Comparison of ENCODE assay signal across 15 cellular contexts in the genomic region with DNA sequence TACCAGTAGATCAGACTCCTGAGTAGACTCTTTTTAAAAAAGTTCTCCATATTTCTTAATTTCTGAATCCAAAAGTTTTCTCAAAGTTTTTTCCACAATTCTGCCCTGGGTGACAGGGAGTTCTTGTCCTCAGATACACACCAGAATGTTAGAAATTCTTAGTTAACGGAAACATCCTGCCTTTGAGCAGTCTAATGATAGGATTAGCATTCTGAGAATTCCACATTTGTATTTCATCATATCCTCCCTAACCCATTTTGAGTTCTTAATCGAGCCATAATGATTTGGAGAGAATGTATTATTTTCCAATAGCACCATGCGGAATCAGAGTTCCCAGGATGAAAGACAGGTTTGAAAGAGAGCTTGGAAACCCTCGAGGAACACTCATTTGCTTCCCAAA.
A peak's percentile ranks its signal among the peaks of the same experiment; 100 is the strongest.
DNase-seq lines count a peak whose midpoint lies in the region; ATAC-seq lines count a peak whose summit lies in the region.
"Had no signal": no experiment of that assay in that cellular context is flagged by ENCODE, and none has a peak within 500 bp of the region (broad histone marks: within the 10 kb centered on the region; RNA-seq: fewer than 3 reads in every experiment).

No MANE protein-coding gene starts in this region.

- H3K9ac ChIP-seq in SK-N-MC (ENCODE audit: insufficient read length), result no peak overlapping the region

- peak overlapping the region; percentile 68 for H3K27ac ChIP-seq in SK-N-MC
- H3K27ac ChIP-seq: HL-60, PC-9 had no signal

- ATAC-seq in HG03565 (IDR thresholded peaks at IDR 0.05; ENCODE audit: unreplicated experiment), result no peak

- DNase-seq in GM03348 (ENCODE audit: low spot score), result peak; percentile 7
- no peak for DNase-seq in SK-N-MC (ENCODE audit: low read depth, low spot score)
- DNase-seq in kidney tubule cell (ENCODE audit: low spot score), result peak; percentile 32
- no peak for DNase-seq in RPMI8226
- DNase-seq in HuH-7.5 (ENCODE audit: low spot score), result no peak
- no peak for DNase-seq in stimulated activated CD4-positive, alpha-beta T cell treated with anti-CD3 and anti-CD28 coated beads, Interleukin-12 subunit alpha, Interleukin-12 subunit beta, amount 100 ng/mL, for 4 hours
- DNase-seq: C1 segment of cervical spinal cord, DMS79 treated with DMSO at 0.1 percent for 48 hours, H9, NCI-H1436 treated with DMSO at 0.1 percent for 48 hours, NCI-H2081, NCI-H510A treated with DMSO at 0.1 percent for 48 hours, PC-9 had no signal

- no peak overlapping the region for H3K4me3 ChIP-seq in SK-N-MC
- H3K4me3 ChIP-seq: PC-9 had no signal

- no peaks in the 10 kb centered on the region; the same call in 1 of the 2 replicates for H3K9me3 ChIP-seq in SK-N-MC (ENCODE audit: low read depth, low read length)

- no peaks in the 10 kb centered on the region for H3K36me3 ChIP-seq in SK-N-MC (ENCODE audit: insufficient read depth, low read length)

Comparison
In these comparisons a context has a peak if more than half of its experiments do, and no peak if none do; other contexts are left out.
1. DNase-seq: peak in GM03348 (single experiment) and kidney tubule cell (single experiment); none in SK-N-MC (single experiment), RPMI8226 (single experiment), HuH-7.5 (single experiment) and stimulated activated CD4-positive, alpha-beta T cell treated with anti-CD3 and anti-CD28 coated beads, Interleukin-12 subunit alpha, Interleukin-12 subunit beta, amount 100 ng/mL, for 4 hours (single experiment).